18 cellular contexts compared by ENCODE assay signal in genomic region chr11:26743622-26744021, GRCh38. TPM values are rescaled to one million over a fixed set of nuclear protein-coding genes. Genes with fewer than 3 reads are reported as not detected.
DNase-seq lines count a peak whose midpoint lies in the region; ATAC-seq lines count a peak whose summit lies in the region.
"Had no signal": no experiment of that assay in that cellular context is flagged by ENCODE, and none has a peak within 500 bp of the region (broad histone marks: within the 10 kb centered on the region; RNA-seq: fewer than 3 reads in every experiment).

No MANE protein-coding gene starts in this region.

- no peaks in the 10 kb centered on the region for H3K27me3 ChIP-seq in MG63
- H3K27me3 ChIP-seq: heart left ventricle had no signal

- H3K4me3 ChIP-seq in MG63, result no peak overlapping the region
- H3K4me3 ChIP-seq: heart left ventricle, lung had no signal

- no peak for DNase-seq in NCI-H1417 treated with DMSO at 0.1 percent for 48 hours (lab: John Stamatoyannopoulos, UW)
- no peak for DNase-seq in HPDE6-E6E7 (ENCODE audit: extremely low spot score)
- DNase-seq in MG63, result no peak
- DNase-seq in T-helper 9 cell, result no peak
- DNase-seq: ACHN; activated CD4-positive, alpha-beta T cell treated with anti-CD3 and anti-CD28 coated beads for 48 hours; activated naive CD4-positive, alpha-beta T cell treated with anti-CD3 and anti-CD28 coated beads, Interleukin-2, amount 10 ng/mL, durations not matched to agents 7 days and 5 days; heart left ventricle; immature natural killer cell; KBM-7; naive B cell; NCI-H1048; NCI-H748 treated with DMSO at 0.1 percent for 48 hours had no signal

- H3K9me3 ChIP-seq in MG63, result no peaks in the 10 kb centered on the region
- H3K9me3 ChIP-seq: heart left ventricle had no signal

- peak; percentile 78 for ATAC-seq in GM18519 (IDR thresholded peaks at IDR 0.05; ENCODE audit: low FRiP score, unreplicated experiment)
- ATAC-seq in GM21360 (IDR thresholded peaks at IDR 0.05; ENCODE audit: unreplicated experiment), result peak; percentile 73
- peak; percentile 90 for ATAC-seq in HG02885 (IDR thresholded peaks at IDR 0.05; ENCODE audit: poor library complexity, unreplicated experiment)
- peak; percentile 86 for ATAC-seq in HG03442 (IDR thresholded peaks at IDR 0.05; ENCODE audit: unreplicated experiment)
- ATAC-seq: heart left ventricle had no signal

- no peaks in the 10 kb centered on the region for H3K36me3 ChIP-seq in MG63
- H3K36me3 ChIP-seq: heart left ventricle had no signal

RNA-seq across cellular contexts. Expression of gene SLC5A12, which starts 21.8 kb away (rescaled TPM):
- not detected in 2 replicates for total RNA-seq in MG63 (2014; rRNA removed; shearing (Covaris generic); ENCODE audit: low replicate concordance)
